14 cellular contexts compared by ENCODE assay signal in the genomic region with DNA sequence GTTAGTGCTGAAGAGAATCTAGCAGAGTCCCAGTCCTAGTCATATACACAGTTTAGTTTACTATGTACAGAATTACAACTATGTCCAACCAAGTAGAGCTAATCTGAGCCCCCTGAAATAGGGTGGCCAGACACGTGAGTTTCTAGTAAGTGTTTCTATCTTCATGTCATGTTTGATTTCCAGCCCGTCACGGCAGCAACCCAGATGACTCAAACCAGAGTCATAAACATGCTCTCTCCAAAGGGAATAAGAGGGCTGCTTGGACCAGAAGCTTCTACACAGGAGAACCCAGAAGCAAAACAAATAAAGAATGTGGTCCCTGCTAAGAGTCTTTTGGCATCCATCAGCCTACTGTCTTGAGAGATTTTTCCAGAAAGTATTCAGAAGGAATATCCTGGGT.
A peak's percentile ranks its signal among the peaks of the same experiment; 100 is the strongest.
DNase-seq lines count a peak whose midpoint lies in the region; ATAC-seq and TF ChIP-seq lines count a peak whose summit lies in the region.
"Had no signal": no experiment of that assay in that cellular context is flagged by ENCODE, and none has a peak within 500 bp of the region (broad histone marks: within the 10 kb centered on the region; RNA-seq: fewer than 3 reads in every experiment).

No MANE protein-coding gene starts in this region.

- peak overlapping the region; percentile 68 to 70 for H3K4me3 Mint-ChIP-seq in stimulated activated naive B cell treated with anti-CD40 and anti-IgM and Interleukin-4, amounts not matched to agents 10 μg/mL and 1 μg/mL and 100 μg/mL, for 72 hours
- H3K4me3 Mint-ChIP-seq: GM23338 had no signal

- no peak overlapping the region for H3K4me3 ChIP-seq in fibroblast of the aortic adventitia (ENCODE audit: low read depth, low read length)
- H3K4me3 ChIP-seq in H7 (ENCODE audit: insufficient read depth, low read depth, low read length) = no peak overlapping the region
- H3K4me3 ChIP-seq: GM23338 had no signal

- no peak for ATAC-seq in stimulated activated naive B cell treated with anti-CD40 and anti-IgM and Interleukin-4, amounts not matched to agents 10 μg/mL and 1 μg/mL and 100 μg/mL, for 72 hours (replicated peaks)
- ATAC-seq in GM18861 (IDR thresholded peaks at IDR 0.05; ENCODE audit: unreplicated experiment) = no peak
- ATAC-seq: GM23338 had no signal

- DNase-seq in GM04503 (ENCODE audit: low read depth) (peak; percentile 76), amniotic stem cell (lab: John Stamatoyannopoulos, UW) (peak; percentile 44), fibroblast of the aortic adventitia (ENCODE audit: low read depth) (peak; percentile 90), H7 (no peak), cortex of kidney (lab: John Stamatoyannopoulos, UW) (no peak), NCI-H510A (lab: John Stamatoyannopoulos, UW) (no peak)
- no peak for DNase-seq in stimulated activated naive B cell treated with anti-CD40 and anti-IgM and Interleukin-4, amounts not matched to agents 10 μg/mL and 1 μg/mL and 100 μg/mL, for 72 hours
- DNase-seq: DMS153; naive B cell; NCI-H1105 treated with DMSO at 0.1 percent for 48 hours; stimulated activated CD4-positive, alpha-beta T cell treated with anti-CD3 and anti-CD28 coated beads, Interleukin-4, amount 100 ng/mL, for 1 hour; trophoblast cell had no signal

- H3K4me1 Mint-ChIP-seq in stimulated activated naive B cell treated with anti-CD40 and anti-IgM and Interleukin-4, amounts not matched to agents 10 μg/mL and 1 μg/mL and 100 μg/mL, for 72 hours = peaks cover 44 to 67% of the 10 kb centered on the region in 2 donors

- no peak for TF ChIP-seq CTCF in fibroblast of the aortic adventitia (IDR thresholded peaks at IDR 0.05; ENCODE audit: insufficient read depth, low read length)

- H3K27me3 Mint-ChIP-seq in stimulated activated naive B cell treated with anti-CD40 and anti-IgM and Interleukin-4, amounts not matched to agents 10 μg/mL and 1 μg/mL and 100 μg/mL, for 72 hours = no peaks in the 10 kb centered on the region
- H3K27me3 Mint-ChIP-seq: naive B cell had no signal

- peak overlapping the region; percentile 82 for H3K27ac Mint-ChIP-seq in stimulated activated naive B cell treated with anti-CD40 and anti-IgM and Interleukin-4, amounts not matched to agents 10 μg/mL and 1 μg/mL and 100 μg/mL, for 72 hours

- no peaks in the 10 kb centered on the region for H3K9me3 Mint-ChIP-seq in stimulated activated naive B cell treated with anti-CD40 and anti-IgM and Interleukin-4, amounts not matched to agents 10 μg/mL and 1 μg/mL and 100 μg/mL, for 72 hours
- H3K9me3 Mint-ChIP-seq: GM23338, naive B cell had no signal

- H3K36me3 ChIP-seq in H7 (replicated peaks; ENCODE audit: control insufficient read depth, insufficient read depth, low read length) = no peaks in the 10 kb centered on the region

- no peaks in the 10 kb centered on the region for H3K27me3 ChIP-seq in H7 (ENCODE audit: control insufficient read depth, insufficient read depth, low read length)

- peaks cover 5 to 10% of the 10 kb centered on the region in 2 donors for H3K36me3 Mint-ChIP-seq in stimulated activated naive B cell treated with anti-CD40 and anti-IgM and Interleukin-4, amounts not matched to agents 10 μg/mL and 1 μg/mL and 100 μg/mL, for 72 hours
- H3K36me3 Mint-ChIP-seq: naive B cell had no signal

Comparison
In these comparisons a context has a peak if more than half of its experiments do, and no peak if none do; other contexts are left out.
1. DNase-seq: peak in GM04503 (single experiment), amniotic stem cell (single experiment) and fibroblast of the aortic adventitia (single experiment); none in stimulated activated naive B cell treated with anti-CD40 and anti-IgM and Interleukin-4, amounts not matched to agents 10 μg/mL and 1 μg/mL and 100 μg/mL, for 72 hours (single experiment), H7 (single experiment), cortex of kidney (single experiment) and NCI-H510A (single experiment).